27 cellular contexts compared by ENCODE assay signal in the genomic region with DNA sequence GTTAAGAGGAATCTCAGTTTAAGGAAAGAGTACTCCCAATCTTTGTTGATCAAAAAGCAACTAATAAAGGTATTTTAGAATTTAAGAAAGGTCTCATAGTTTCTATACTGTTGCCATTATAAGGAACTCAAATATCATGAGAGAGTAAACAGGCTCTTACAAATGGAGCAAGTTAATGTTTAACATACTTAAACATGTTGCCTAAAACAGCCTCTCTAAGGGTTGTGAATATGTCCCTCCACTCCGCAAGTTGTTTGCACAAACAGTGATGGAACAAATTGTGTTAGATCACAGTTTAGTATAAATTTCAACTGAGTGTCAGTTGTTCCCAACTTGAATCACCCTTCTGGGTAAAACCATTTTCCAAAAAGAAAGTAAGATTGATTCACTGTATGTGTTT.
"Had no signal": no experiment of that assay in that cellular context is flagged by ENCODE, and none has a peak within 500 bp of the region (broad histone marks: within the 10 kb centered on the region; RNA-seq: fewer than 3 reads in every experiment).

No MANE protein-coding gene starts in this region.

- H3K27ac Mint-ChIP-seq: activated CD4-positive, alpha-beta memory T cell treated with anti-CD3 and anti-CD28 coated beads, Interleukin-2, amount 10 ng/mL, durations not matched to agents 7 days and 5 days; activated CD4-positive, alpha-beta T cell treated with anti-CD3 and anti-CD28 coated beads for 36 hours; activated CD4-positive, alpha-beta T cell treated with anti-CD3 and anti-CD28 coated beads, Interleukin-2, amount 10 ng/mL, durations not matched to agents 24 days and 14 days; activated naive CD4-positive, alpha-beta T cell treated with anti-CD3 and anti-CD28 coated beads, Interleukin-2, amount 10 ng/mL, durations not matched to agents 7 days and 5 days; activated naive CD4-positive, alpha-beta T cell treated with anti-CD3 and anti-CD28 coated beads, Interleukin-2, amount 50 U/mL, for 72 hours; activated naive CD8-positive, alpha-beta T cell treated with anti-CD3 and anti-CD28 coated beads, Interleukin-2, amount 10 ng/mL, durations not matched to agents 7 days and 5 days; activated T-cell treated with anti-CD3 and anti-CD28 coated beads, Interleukin-2, amount 50 U/mL, for 24 hours; activated T-cell treated with anti-CD3 and anti-CD28 coated beads, Interleukin-2, amount 50 U/mL, for 72 hours; dendritic cell treated with granulocyte-macrophage colony-stimulating factor and Interleukin-4, amounts not matched to agents 40 ng/mL and 50 ng/mL, for 4 days; effector memory CD8-positive, alpha-beta T cell had no signal

- H3K36me3 ChIP-seq: ascending aorta, brain microvascular endothelial cell, esophagus muscularis mucosa, gastrocnemius medialis had no signal

- H3K27ac ChIP-seq: ascending aorta, brain microvascular endothelial cell, coronary artery, dorsolateral prefrontal cortex, esophagus muscularis mucosa, foreskin keratinocyte, gastrocnemius medialis had no signal

- H3K4me1 Mint-ChIP-seq: activated CD4-positive, alpha-beta memory T cell treated with anti-CD3 and anti-CD28 coated beads, Interleukin-2, amount 10 ng/mL, durations not matched to agents 7 days and 5 days; activated CD4-positive, alpha-beta T cell treated with anti-CD3 and anti-CD28 coated beads for 36 hours; activated CD4-positive, alpha-beta T cell treated with anti-CD3 and anti-CD28 coated beads, Interleukin-2, amount 10 ng/mL, durations not matched to agents 24 days and 14 days; activated naive CD4-positive, alpha-beta T cell treated with anti-CD3 and anti-CD28 coated beads, Interleukin-2, amount 10 ng/mL, durations not matched to agents 7 days and 5 days; activated naive CD8-positive, alpha-beta T cell treated with anti-CD3 and anti-CD28 coated beads, Interleukin-2, amount 10 ng/mL, durations not matched to agents 7 days and 5 days; central memory CD8-positive, alpha-beta T cell had no signal

- H3K9me3 ChIP-seq: ascending aorta, esophagus muscularis mucosa, gastrocnemius medialis had no signal

- H3K27me3 Mint-ChIP-seq: activated CD4-positive, alpha-beta memory T cell treated with anti-CD3 and anti-CD28 coated beads, Interleukin-2, amount 10 ng/mL, durations not matched to agents 7 days and 5 days; activated CD4-positive, alpha-beta T cell treated with anti-CD3 and anti-CD28 coated beads for 36 hours; activated CD4-positive, alpha-beta T cell treated with anti-CD3 and anti-CD28 coated beads, Interleukin-2, amount 10 ng/mL, durations not matched to agents 24 days and 14 days; activated naive CD4-positive, alpha-beta T cell treated with anti-CD3 and anti-CD28 coated beads, Interleukin-2, amount 10 ng/mL, durations not matched to agents 7 days and 5 days; activated naive CD8-positive, alpha-beta T cell treated with anti-CD3 and anti-CD28 coated beads, Interleukin-2, amount 10 ng/mL, durations not matched to agents 7 days and 5 days; activated T-cell treated with anti-CD3 and anti-CD28 coated beads, Interleukin-2, amount 50 U/mL, for 24 hours; central memory CD8-positive, alpha-beta T cell; dendritic cell treated with granulocyte-macrophage colony-stimulating factor and Interleukin-4, amounts not matched to agents 40 ng/mL and 50 ng/mL, for 4 days; effector memory CD8-positive, alpha-beta T cell had no signal

- H3K4me1 ChIP-seq: ascending aorta, esophagus muscularis mucosa, foreskin keratinocyte, gastrocnemius medialis had no signal

- H3K9me3 Mint-ChIP-seq: activated CD4-positive, alpha-beta memory T cell treated with anti-CD3 and anti-CD28 coated beads, Interleukin-2, amount 10 ng/mL, durations not matched to agents 7 days and 5 days; activated naive CD4-positive, alpha-beta T cell treated with anti-CD3 and anti-CD28 coated beads, Interleukin-2, amount 10 ng/mL, durations not matched to agents 7 days and 5 days; activated naive CD4-positive, alpha-beta T cell treated with anti-CD3 and anti-CD28 coated beads, Interleukin-2, amount 50 U/mL, for 72 hours; activated T-cell treated with anti-CD3 and anti-CD28 coated beads, Interleukin-2, amount 50 U/mL, for 24 hours; central memory CD8-positive, alpha-beta T cell had no signal

- H3K4me3 ChIP-seq: ascending aorta, coronary artery, dorsolateral prefrontal cortex, esophagus muscularis mucosa, gastrocnemius medialis had no signal

- H3K36me3 Mint-ChIP-seq: activated naive CD4-positive, alpha-beta T cell treated with anti-CD3 and anti-CD28 coated beads, Interleukin-2, amount 10 ng/mL, durations not matched to agents 7 days and 5 days; activated naive CD4-positive, alpha-beta T cell treated with anti-CD3 and anti-CD28 coated beads, Interleukin-2, amount 50 U/mL, for 72 hours; activated naive CD8-positive, alpha-beta T cell treated with anti-CD3 and anti-CD28 coated beads, Interleukin-2, amount 10 ng/mL, durations not matched to agents 7 days and 5 days had no signal

- H3K27me3 ChIP-seq: ascending aorta, brain microvascular endothelial cell, esophagus muscularis mucosa, foreskin keratinocyte, gastrocnemius medialis had no signal

- H3K4me3 Mint-ChIP-seq: activated CD4-positive, alpha-beta memory T cell treated with anti-CD3 and anti-CD28 coated beads, Interleukin-2, amount 10 ng/mL, durations not matched to agents 7 days and 5 days; activated CD4-positive, alpha-beta T cell treated with anti-CD3 and anti-CD28 coated beads for 36 hours; activated CD4-positive, alpha-beta T cell treated with anti-CD3 and anti-CD28 coated beads, Interleukin-2, amount 10 ng/mL, durations not matched to agents 24 days and 14 days; activated naive CD4-positive, alpha-beta T cell treated with anti-CD3 and anti-CD28 coated beads, Interleukin-2, amount 10 ng/mL, durations not matched to agents 7 days and 5 days; activated naive CD8-positive, alpha-beta T cell treated with anti-CD3 and anti-CD28 coated beads, Interleukin-2, amount 10 ng/mL, durations not matched to agents 7 days and 5 days; activated T-cell treated with anti-CD3 and anti-CD28 coated beads, Interleukin-2, amount 50 U/mL, for 24 hours; activated T-cell treated with anti-CD3 and anti-CD28 coated beads, Interleukin-2, amount 50 U/mL, for 72 hours; central memory CD8-positive, alpha-beta T cell; dendritic cell treated with granulocyte-macrophage colony-stimulating factor and Interleukin-4, amounts not matched to agents 40 ng/mL and 50 ng/mL, for 4 days; effector memory CD8-positive, alpha-beta T cell had no signal

- DNase-seq: activated CD4-positive, alpha-beta memory T cell treated with anti-CD3 and anti-CD28 coated beads, Interleukin-2, amount 10 ng/mL, durations not matched to agents 7 days and 5 days; activated CD4-positive, alpha-beta T cell treated with anti-CD3 and anti-CD28 coated beads for 36 hours; activated CD4-positive, alpha-beta T cell treated with anti-CD3 and anti-CD28 coated beads, Interleukin-2, amount 10 ng/mL, durations not matched to agents 24 days and 14 days; activated CD4-positive, CD25-positive, alpha-beta regulatory T cell; activated CD4-positive, CD25-positive, alpha-beta regulatory T cell treated with anti-CD3 and anti-CD28 coated beads, Interleukin-2, amount 50 U/mL, for 72 hours; activated CD8-positive, alpha-beta memory T cell treated with anti-CD3 and anti-CD28 coated beads, Interleukin-2, amount 50 U/mL, for 48 hours; activated gamma-delta T cell; activated naive CD4-positive, alpha-beta T cell; activated naive CD4-positive, alpha-beta T cell treated with anti-CD3 and anti-CD28 coated beads, Interleukin-2, amount 10 ng/mL, durations not matched to agents 7 days and 5 days; activated naive CD8-positive, alpha-beta T cell treated with anti-CD3 and anti-CD28 coated beads, Interleukin-2, amount 10 ng/mL, durations not matched to agents 7 days and 5 days; activated T-cell treated with anti-CD3 and anti-CD28 coated beads for 4 hours; activated T-cell treated with anti-CD3 and anti-CD28 coated beads, Interleukin-2, amount 50 U/mL, for 24 hours; activated T-cell treated with anti-CD3 and anti-CD28 coated beads, Interleukin-2, amount 50 U/mL, for 72 hours; brain microvascular endothelial cell; dorsolateral prefrontal cortex; effector memory CD8-positive, alpha-beta T cell; erythroblast; foreskin keratinocyte; gastrocnemius medialis; T-helper 2 cell had no signal

- FAIRE-seq: bronchial epithelial cell had no signal
